ENCODE assay signal across 32 cellular contexts in the genomic region with DNA sequence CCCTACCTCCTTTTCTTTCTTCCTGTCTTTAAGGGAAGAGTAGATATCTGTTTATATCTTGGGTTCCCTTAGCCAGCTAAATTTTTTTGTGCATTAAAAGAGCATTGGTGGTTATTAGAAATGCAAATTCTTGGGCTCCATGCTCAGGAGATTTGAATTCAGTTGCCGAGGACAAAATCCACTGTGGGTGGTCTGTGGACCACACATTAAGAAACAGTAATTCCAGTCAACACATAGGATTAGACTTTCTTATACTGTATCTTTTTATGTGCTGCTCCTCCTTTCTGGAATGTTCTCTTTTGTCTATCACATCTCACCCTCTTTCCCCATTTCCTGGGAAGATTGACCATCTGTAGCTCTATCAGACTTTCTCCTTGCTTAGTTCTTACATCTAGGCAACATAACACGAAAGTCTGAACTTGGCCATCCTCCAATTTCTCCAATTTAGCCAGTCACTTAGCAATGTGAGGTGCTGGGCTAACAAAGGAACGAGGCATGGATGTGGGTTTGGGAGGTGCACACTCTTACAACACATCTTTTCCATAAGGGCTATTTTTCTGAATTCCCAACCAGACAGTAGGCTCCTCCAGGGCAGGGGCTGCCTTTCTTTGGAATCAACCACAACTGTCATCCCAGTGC. TPM values are rescaled to one million over a fixed set of nuclear protein-coding genes. Genes with fewer than 3 reads are reported as not detected.
A peak's percentile ranks its signal among the peaks of the same experiment; 100 is the strongest.
DNase-seq lines count a peak whose midpoint lies in the region; ATAC-seq and TF ChIP-seq lines count a peak whose summit lies in the region.
"Had no signal": no experiment of that assay in that cellular context is flagged by ENCODE, and none has a peak within 500 bp of the region (broad histone marks: within the 10 kb centered on the region; RNA-seq: fewer than 3 reads in every experiment).

No MANE protein-coding gene starts in this region.

- DNase-seq in breast epithelium (ENCODE audit: low spot score in 2 of 2) (no peak), MCF 10A (ENCODE audit: unreplicated experiment) (no peak), dermis blood vessel endothelial cell (peak; percentile 43), transverse colon (no peak), SW 1271 (lab: John Stamatoyannopoulos, UW) (no peak), NCI-H774 (lab: John Stamatoyannopoulos, UW) (no peak)
- DNase-seq: activated CD4-positive, alpha-beta memory T cell treated with anti-CD3 and anti-CD28 coated beads, Interleukin-2, amount 10 ng/mL, durations not matched to agents 7 days and 5 days; activated CD4-positive, alpha-beta T cell treated with anti-CD3 and anti-CD28 coated beads for 1 hour; AML-193; CD4-positive, alpha-beta memory T cell; effector CD8-positive, alpha-beta T cell; EL; erythroblast; foreskin melanocyte; immature natural killer cell; natural killer cell; NCI-H1105 treated with DMSO at 0.1 percent for 48 hours; NCI-H2227 treated with DMSO at 0.1 percent for 48 hours; stimulated activated CD4-positive, alpha-beta T cell treated with anti-CD3 and anti-CD28 coated beads, Interleukin-12 subunit alpha, Interleukin-12 subunit beta, amount 100 ng/mL, for 4 hours; stimulated activated CD4-positive, alpha-beta T cell treated with anti-CD3 and anti-CD28 coated beads, Interleukin-4, amount 100 ng/mL, for 24 hours had no signal

- POLR2A ChIA-PET in MCF 10A (lab: Yijun Ruan, JAX), result no interaction called here

- no peaks in the 10 kb centered on the region for H3K9me3 Mint-ChIP-seq in MCF 10A (ENCODE audit: unreplicated experiment)
- H3K9me3 Mint-ChIP-seq: activated CD4-positive, alpha-beta memory T cell treated with anti-CD3 and anti-CD28 coated beads, Interleukin-2, amount 10 ng/mL, durations not matched to agents 7 days and 5 days; CD4-positive, alpha-beta memory T cell; immature natural killer cell; mesothelial cell of epicardium; natural killer cell; stimulated activated effector memory CD8-positive, alpha-beta T cell treated with anti-CD3 and anti-CD28 coated beads, Interleukin-12 subunit alpha, Interleukin-12 subunit beta, amount 100 ng/mL, for 72 hours; T-helper 1 cell treated with Interleukin-12 subunit alpha and Interleukin-12 subunit beta and Interleukin-4 antibody, amounts not matched to agents 30 μg/mL and 1 μg/mL, for 36 hours had no signal

- 57 to 60% methylated on average over 3 of the region's 3 CpGs for WGBS in transverse colon (ENCODE audit: low coverage in 1 of 2), 2 donors

- H3K36me3 ChIP-seq in breast epithelium (no peaks in the 10 kb centered on the region), muscle layer of duodenum (ENCODE audit: control insufficient read depth in 1 of 2, insufficient read depth in 2 of 2, low read length in 2 of 2) (no peaks in the 10 kb centered on the region), transverse colon (no peaks in the 10 kb centered on the region)
- H3K36me3 ChIP-seq: left lung, Peyer's patch, vagina had no signal

- no TSS peak for BruUV-seq in MCF 10A (replicated peaks; lab: Mats Ljungman, UMichigan)

- H3K4me1 ChIP-seq in breast epithelium, result peaks cover 0 to 7% of the 10 kb centered on the region in 2 donors
- H3K4me1 ChIP-seq in muscle layer of duodenum (ENCODE audit: control insufficient read depth in 1 of 2, insufficient read depth in 2 of 2, low read length in 2 of 2), result peaks cover 4 to 15% of the 10 kb centered on the region in 2 donors
- H3K4me1 ChIP-seq in transverse colon, result peaks cover 0 to 24% (median 4%) of the 10 kb centered on the region in 4 donors
- H3K4me1 ChIP-seq: Peyer's patch had no signal

- no peak overlapping the region for H3K4me3 Mint-ChIP-seq in MCF 10A (ENCODE audit: unreplicated experiment)
- H3K4me3 Mint-ChIP-seq: activated CD4-positive, alpha-beta memory T cell treated with anti-CD3 and anti-CD28 coated beads, Interleukin-2, amount 10 ng/mL, durations not matched to agents 7 days and 5 days; CD4-positive, alpha-beta memory T cell; immature natural killer cell; mesothelial cell of epicardium; natural killer cell; stimulated activated effector memory CD8-positive, alpha-beta T cell treated with anti-CD3 and anti-CD28 coated beads, Interleukin-12 subunit alpha, Interleukin-12 subunit beta, amount 100 ng/mL, for 72 hours; T-helper 1 cell treated with Interleukin-12 subunit alpha and Interleukin-12 subunit beta and Interleukin-4 antibody, amounts not matched to agents 30 μg/mL and 1 μg/mL, for 36 hours had no signal

- peaks cover 8% of the 10 kb centered on the region for H3K27me3 Mint-ChIP-seq in MCF 10A (ENCODE audit: insufficient read depth, unreplicated experiment)

- no peaks in the 10 kb centered on the region for H3K36me3 Mint-ChIP-seq in MCF 10A (ENCODE audit: insufficient read depth, unreplicated experiment)
- H3K36me3 Mint-ChIP-seq: CD4-positive, alpha-beta memory T cell; immature natural killer cell; mesothelial cell of epicardium; natural killer cell; stimulated activated effector memory CD8-positive, alpha-beta T cell treated with anti-CD3 and anti-CD28 coated beads, Interleukin-12 subunit alpha, Interleukin-12 subunit beta, amount 100 ng/mL, for 72 hours had no signal

- H3K4me3 ChIP-seq in breast epithelium, result peak overlapping the region in 1 of 3 donors; percentile 33
- no peak overlapping the region for H3K4me3 ChIP-seq in muscle layer of duodenum (ENCODE audit: low read depth in 1 of 2, low read length in 2 of 2)
- no peak overlapping the region for H3K4me3 ChIP-seq in transverse colon
- H3K4me3 ChIP-seq: body of pancreas, GM12878, left lung, Peyer's patch, vagina had no signal

- H3K27ac ChIP-seq in breast epithelium (peak overlapping the region; percentile 68 to 70), muscle layer of duodenum (ENCODE audit: low read length) (peak overlapping the region; percentile 43), transverse colon (peak overlapping the region; percentile 11 to 58 (median 38))
- H3K27ac ChIP-seq: body of pancreas, vagina had no signal

- in situ Hi-C loops in transverse colon (cut with MboI; ENCODE audit: low pct_ligation_motif_present in 1 of 4, low pct_unique_long_range_greater_than_20kb in 1 of 4, low sequenced_read_pairs in 3 of 4), result no loop called here

- no peak for TF ChIP-seq CTCF in breast epithelium (IDR thresholded peaks at IDR 0.05)
- TF ChIP-seq CTCF in MCF 10A (IDR thresholded peaks at IDR 0.05; ENCODE audit: unreplicated experiment), result no peak
- TF ChIP-seq CTCF in transverse colon (IDR thresholded peaks at IDR 0.05), result no peak

- TF ChIP-seq EP300 in transverse colon (IDR thresholded peaks at IDR 0.05; ENCODE audit: low read depth), result no peak

- no peaks in the 10 kb centered on the region for H3K9me3 ChIP-seq in breast epithelium
- no peaks in the 10 kb centered on the region for H3K9me3 ChIP-seq in muscle layer of duodenum (ENCODE audit: control insufficient read depth in 1 of 2, low read length in 2 of 2)
- no peaks in the 10 kb centered on the region for H3K9me3 ChIP-seq in transverse colon
- H3K9me3 ChIP-seq: body of pancreas, left lung, Peyer's patch, vagina had no signal

- CTCF ChIA-PET in MCF 10A (lab: Yijun Ruan, JAX), result no interaction called here

- H3K4me1 Mint-ChIP-seq in MCF 10A (ENCODE audit: insufficient read depth, unreplicated experiment), result peaks cover 7% of the 10 kb centered on the region
- H3K4me1 Mint-ChIP-seq: natural killer cell; stimulated activated effector memory CD8-positive, alpha-beta T cell treated with anti-CD3 and anti-CD28 coated beads, Interleukin-12 subunit alpha, Interleukin-12 subunit beta, amount 100 ng/mL, for 72 hours had no signal

- H3K27me3 ChIP-seq in breast epithelium (no peaks in the 10 kb centered on the region), muscle layer of duodenum (ENCODE audit: low read depth, low read length) (peaks cover 10% of the 10 kb centered on the region), transverse colon (peaks cover 37% of the 10 kb centered on the region)
- H3K27me3 ChIP-seq: body of pancreas, Peyer's patch, vagina had no signal

- TF ChIP-seq POLR2A in breast epithelium (IDR thresholded peaks at IDR 0.05), result no peak
- TF ChIP-seq POLR2A in transverse colon (IDR thresholded peaks at IDR 0.05), result no peak

- no peak for ATAC-seq in GM18498 (IDR thresholded peaks at IDR 0.05; ENCODE audit: unreplicated experiment)
- ATAC-seq: body of pancreas; GM12878; HCT116; natural killer cell; stimulated activated effector memory CD8-positive, alpha-beta T cell treated with anti-CD3 and anti-CD28 coated beads, Interleukin-12 subunit alpha, Interleukin-12 subunit beta, amount 100 ng/mL, for 72 hours had no signal

- intact Hi-C loops in breast epithelium (cut with DNase I; ENCODE audit: low total_unique reads) (no loop called here), MCF 10A (cut with micrococcal nuclease) (no loop called here), transverse colon (cut with DNase I; ENCODE audit: low total_unique reads) (no loop called here)

- no peak overlapping the region for H3K27ac Mint-ChIP-seq in MCF 10A (ENCODE audit: low read depth, unreplicated experiment)
- H3K27ac Mint-ChIP-seq: activated CD4-positive, alpha-beta memory T cell treated with anti-CD3 and anti-CD28 coated beads, Interleukin-2, amount 10 ng/mL, durations not matched to agents 7 days and 5 days; CD4-positive, alpha-beta memory T cell; immature natural killer cell; mesothelial cell of epicardium; natural killer cell; stimulated activated effector memory CD8-positive, alpha-beta T cell treated with anti-CD3 and anti-CD28 coated beads, Interleukin-12 subunit alpha, Interleukin-12 subunit beta, amount 100 ng/mL, for 72 hours; T-helper 1 cell treated with Interleukin-12 subunit alpha and Interleukin-12 subunit beta and Interleukin-4 antibody, amounts not matched to agents 30 μg/mL and 1 μg/mL, for 36 hours had no signal

RNA-seq across cellular contexts. Expression of gene PDLIM3, which starts 5.3 kb away (rescaled TPM):
- total RNA-seq in breast epithelium (100 to 1,000 TPM in 2 of 3 donors, 10 to 100 TPM in 1; 25.3 to 181 (median 175) TPM), MCF 10A (2022) (0.22 and 0.30 TPM in 2 replicates), dermis blood vessel endothelial cell (41.0 and 113 TPM in 2 replicates), transverse colon (100 to 1,000 TPM in 2 of 4 donors, 10 to 100 TPM in 2; 81.9 to 209 (median 115) TPM)
- total RNA-seq: activated CD4-positive, alpha-beta memory T cell treated with anti-CD3 and anti-CD28 coated beads, Interleukin-2, amount 10 ng/mL, durations not matched to agents 7 days and 5 days; CD4-positive, alpha-beta memory T cell; GM12878; HT-29; natural killer cell had no signal

Comparison
In these comparisons a context has a peak if more than half of its experiments do, and no peak if none do; other contexts are left out.
1. RNA of gene PDLIM3, which starts 5.3 kb away (total RNA-seq): 25.3 to 181 TPM in breast epithelium, 81.9 to 209 TPM in transverse colon and 41.0 to 113 TPM in dermis blood vessel endothelial cell; 0.22 to 0.30 TPM in MCF 10A; every median in the first group is over 10 times any median in the second.
2. Peak in every context shown above with its lines, with median percentiles within 50 percentile points of each other: H3K27ac ChIP-seq.